Comparison of ENCODE assay signal across 1 cellular context in the genomic region with DNA sequence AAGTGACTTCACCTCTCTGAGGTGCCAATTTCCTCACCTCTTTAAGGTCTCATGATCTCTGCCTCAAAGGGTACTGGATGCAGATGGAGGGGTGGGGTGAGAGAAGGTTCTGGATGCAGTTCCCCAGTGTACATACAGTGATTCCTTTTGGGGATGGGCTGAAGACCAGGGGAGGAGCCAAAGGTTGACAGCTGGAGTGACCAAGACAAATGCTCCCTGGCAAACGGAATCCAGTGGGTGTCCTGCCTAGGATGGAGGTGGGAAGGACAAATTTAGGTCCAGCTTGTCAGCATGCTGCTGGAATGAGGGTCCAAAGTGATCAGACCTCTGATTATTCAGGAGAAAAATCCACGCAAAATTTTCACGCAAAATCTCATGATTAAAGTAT.
TF ChIP-seq lines count a peak whose summit lies in the region.

No MANE protein-coding gene starts in this region.

TF ChIP-seq in HEK293, 187 proteins besides CTCF, POLR2A, EP300 and RAD21 (continued from another document):
- TF ChIP-seq ZNF514 (tag by site-specific recombination; IDR thresholded peaks at IDR 0.05) (no peak), ZNF449 (tag by site-specific recombination; IDR thresholded peaks at IDR 0.05) (no peak), SP3 (tag by site-specific recombination; IDR thresholded peaks at IDR 0.05) (no peak), GLI2 (tag by site-specific recombination; IDR thresholded peaks at IDR 0.05; ENCODE audit: borderline replicate concordance, low read depth) (no peak), ZNF558 (tag by site-specific recombination; IDR thresholded peaks at IDR 0.05) (no peak), ZNF202 (tag by site-specific recombination; IDR thresholded peaks at IDR 0.05; ENCODE audit: borderline replicate concordance) (no peak), EGR2 (tag by site-specific recombination; IDR thresholded peaks at IDR 0.05; ENCODE audit: low read depth) (0 out of 2 replicates have a peak, but pooled peaks have one; percentile 28)
- TF ChIP-seq, protein P1, sequence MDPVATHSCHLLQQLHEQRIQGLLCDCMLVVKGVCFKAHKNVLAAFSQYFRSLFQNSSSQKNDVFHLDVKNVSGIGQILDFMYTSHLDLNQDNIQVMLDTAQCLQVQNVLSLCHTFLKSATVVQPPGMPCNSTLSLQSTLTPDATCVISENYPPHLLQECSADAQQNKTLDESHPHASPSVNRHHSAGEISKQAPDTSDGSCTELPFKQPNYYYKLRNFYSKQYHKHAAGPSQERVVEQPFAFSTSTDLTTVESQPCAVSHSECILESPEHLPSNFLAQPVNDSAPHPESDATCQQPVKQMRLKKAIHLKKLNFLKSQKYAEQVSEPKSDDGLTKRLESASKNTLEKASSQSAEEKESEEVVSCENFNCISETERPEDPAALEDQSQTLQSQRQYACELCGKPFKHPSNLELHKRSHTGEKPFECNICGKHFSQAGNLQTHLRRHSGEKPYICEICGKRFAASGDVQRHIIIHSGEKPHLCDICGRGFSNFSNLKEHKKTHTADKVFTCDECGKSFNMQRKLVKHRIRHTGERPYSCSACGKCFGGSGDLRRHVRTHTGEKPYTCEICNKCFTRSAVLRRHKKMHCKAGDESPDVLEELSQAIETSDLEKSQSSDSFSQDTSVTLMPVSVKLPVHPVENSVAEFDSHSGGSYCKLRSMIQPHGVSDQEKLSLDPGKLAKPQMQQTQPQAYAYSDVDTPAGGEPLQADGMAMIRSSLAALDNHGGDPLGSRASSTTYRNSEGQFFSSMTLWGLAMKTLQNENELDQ (tag by site-specific recombination; IDR thresholded peaks at IDR 0.05; ENCODE audit: low read depth) = no peak
